8 cellular contexts compared by ENCODE assay signal in the genomic region with DNA sequence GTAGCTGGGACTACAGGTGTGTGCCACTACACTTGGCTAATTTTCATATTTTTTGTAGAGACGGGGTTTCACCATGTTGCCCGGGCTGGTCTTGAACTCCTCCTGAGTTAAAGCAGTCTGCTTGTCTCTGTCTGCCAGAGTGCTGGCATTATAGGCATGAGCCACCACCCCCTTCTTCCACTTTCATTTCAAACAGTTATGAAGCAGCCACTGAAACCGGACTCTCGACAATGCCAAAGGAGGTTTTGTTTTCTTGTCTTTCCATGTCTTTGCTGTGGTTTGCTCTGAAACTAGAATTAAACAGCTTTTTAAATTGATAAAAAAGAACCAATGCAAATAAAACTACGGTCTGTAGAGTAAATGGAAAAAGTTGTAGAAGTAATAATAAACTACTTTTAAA. TPM values are rescaled to one million over a fixed set of nuclear protein-coding genes. Genes with fewer than 3 reads are reported as not detected.
DNase-seq lines count a peak whose midpoint lies in the region; ATAC-seq, FAIRE-seq and TF ChIP-seq lines count a peak whose summit lies in the region.

No MANE protein-coding gene starts in this region.

- TF ChIP-seq POLR2A in GM12878 (IDR thresholded peaks at IDR 0.05; ENCODE audit: low read depth, low read length), result no peak

- BruUV-seq in GM12878 (replicated peaks; lab: Mats Ljungman, UMichigan), result no TSS peak

- no peaks in the 10 kb centered on the region for H3K9me3 ChIP-seq in CD4-positive, alpha-beta T cell (ENCODE audit: control insufficient read depth, low read length)
- H3K9me3 ChIP-seq in GM12878 (replicated peaks; ENCODE audit: control insufficient read depth, insufficient read depth, low read length), result no peaks in the 10 kb centered on the region

- H3K9ac ChIP-seq in GM12878 (ENCODE audit: control insufficient read depth, insufficient read depth, low read length), result no peak overlapping the region

- H3K36me3 Mint-ChIP-seq in CD4-positive, alpha-beta T cell (ENCODE audit: low read depth), result peaks cover 56% of the 10 kb centered on the region

- no peaks in the 10 kb centered on the region for H3K27me3 ChIP-seq in CD4-positive, alpha-beta T cell (ENCODE audit: control insufficient read depth, insufficient read depth, low read length)
- H3K27me3 ChIP-seq in GM12878 (replicated peaks in 1 of 2; ENCODE audit: control insufficient read depth in 2 of 2, insufficient read depth in 2 of 2, low read length in 1 of 2), result no peaks in the 10 kb centered on the region

- peak overlapping the region; percentile 52 for H3K27ac Mint-ChIP-seq in CD4-positive, alpha-beta T cell
- H3K27ac Mint-ChIP-seq in stimulated activated naive CD8-positive, alpha-beta T cell treated with anti-CD3 and anti-CD28 coated beads, Interleukin-15, amount 100 ng/mL, for 72 hours, result peak overlapping the region; percentile 21 to 57

- no peaks in the 10 kb centered on the region for H3K27me3 Mint-ChIP-seq in CD4-positive, alpha-beta T cell
- H3K27me3 Mint-ChIP-seq in stimulated activated naive CD8-positive, alpha-beta T cell treated with anti-CD3 and anti-CD28 coated beads, Interleukin-15, amount 100 ng/mL, for 72 hours, result no peaks in the 10 kb centered on the region

- H3K4me2 ChIP-seq in GM12878 (ENCODE audit: control insufficient read depth, insufficient read depth), result peak overlapping the region; percentile 72

- TF ChIP-seq CTCF in CD4-positive, alpha-beta T cell (IDR thresholded peaks at IDR 0.05), result no peak
- TF ChIP-seq CTCF in GM20000 (IDR thresholded peaks at IDR 0.05; ENCODE audit: extremely low read depth, missing control alignments) (no peak), GM12878 (IDR thresholded peaks at IDR 0.05 in 2 of 3, conservative IDR thresholded peaks at IDR 0.05 in 1 of 3; ENCODE audit: control insufficient read depth in 2 of 3, extremely low read depth in 1 of 3, insufficient read depth in 1 of 3, low read depth in 3 of 3, low read length in 3 of 3) (no peak)

- peak in 1 of 2 experiments; percentile 16; a peak in 1 of 4 replicates for TF ChIP-seq EP300 in GM12878 (IDR thresholded peaks at IDR 0.05; ENCODE audit: borderline replicate concordance in 1 of 2, control insufficient read depth in 1 of 2, low read depth in 2 of 2, low read length in 2 of 2)

- intact Hi-C loops in CD4-positive, alpha-beta T cell (cut with DNase I, micrococcal nuclease), result loop anchor here in 1 of 2 experiments (2.0 kb wide), 1 partner anchor 28 kb away; no protein-coding TSS in a partner anchor
- intact Hi-C loops in GM12878 (cut with micrococcal nuclease; ENCODE audit: unreplicated experiment), result no loop called here

- H2AFZ ChIP-seq in GM12878 (ENCODE audit: control insufficient read depth, low read depth, low read length), result no peak overlapping the region

- peak overlapping the region; percentile 35 for H3K27ac ChIP-seq in CD4-positive, alpha-beta T cell (ENCODE audit: low read depth, low read length)
- H3K27ac ChIP-seq in GM12878 (ENCODE audit: control insufficient read depth, insufficient read depth), result peak overlapping the region; percentile 35
- H3K27ac ChIP-seq in substantia nigra (ENCODE audit: low read depth, low read length, poor library complexity, severe bottlenecking), result no peak overlapping the region

- CTCF ChIA-PET in CD4-positive, alpha-beta T cell (lab: Charles Lee), result no interaction called here
- CTCF ChIA-PET in GM12878 (lab: Yijun Ruan, JAX), result interaction anchor here (1.0 kb wide), 1 partner anchor 11 kb away, joined by 4 read pairs; no protein-coding TSS in a partner anchor

- H3K4me3 ChIP-seq in GM12878, result peak overlapping the region; percentile 54; the same call in 1 of the 2 replicates

- 4% methylated on average over 5 of the region's 5 CpGs for WGBS in GM12878 (ENCODE audit: insufficient coverage, insufficient replicate concordance, low lambda C conversion rate, missing lambda C conversion rate)

- in situ Hi-C loops in GM12878 (cut with MboI), result no loop called here

- peaks cover 90% of the 10 kb centered on the region for H3K79me2 ChIP-seq in GM12878 (ENCODE audit: control insufficient read depth, insufficient read depth, low read length)

- H4K20me1 ChIP-seq in GM12878 (ENCODE audit: control insufficient read depth, insufficient read depth), result 0 out of 2 replicates have a peak, but pooled peaks cover 3% of the 10 kb centered on the region

- POLR2A ChIA-PET in CD4-positive, alpha-beta T cell (lab: Charles Lee), result interaction anchor here (0.6 to 2.2 kb wide), 6 partner anchors 9 to 276 kb away, joined by 3 to 9 read pairs (median 4); a partner anchor contains a TSS
- POLR2A ChIA-PET in GM12878 (lab: Charles Lee), result interaction anchor here (0.7 to 2.3 kb wide), 3 partner anchors 12 to 239 kb away, joined by 3 to 12 read pairs (median 4); no protein-coding TSS in a partner anchor

- TF ChIP-seq RAD21 in GM12878 (IDR thresholded peaks at IDR 0.05; ENCODE audit: insufficient read depth, low read depth, low read length), result no peak

- H3K9me3 Mint-ChIP-seq in CD4-positive, alpha-beta T cell, result no peaks in the 10 kb centered on the region
- H3K9me3 Mint-ChIP-seq in stimulated activated naive CD8-positive, alpha-beta T cell treated with anti-CD3 and anti-CD28 coated beads, Interleukin-15, amount 100 ng/mL, for 72 hours, result no peaks in the 10 kb centered on the region

- peak; percentile 72 for FAIRE-seq in GM12878 (lab: Jason Lieb, UNC)

- peak in 1 of 10 experiments; percentile 17 for DNase-seq in CD4-positive, alpha-beta T cell
- peak; percentile 48 for DNase-seq in GM20000 (ENCODE audit: low spot score)
- peak; percentile 72 for DNase-seq in GM12878 (ENCODE audit: low read depth, low spot score)
- peak; percentile 61 to 79 for DNase-seq in stimulated activated naive CD8-positive, alpha-beta T cell treated with anti-CD3 and anti-CD28 coated beads, Interleukin-15, amount 100 ng/mL, for 72 hours
- DNase-seq in DMS 273 (lab: John Stamatoyannopoulos, UW; ENCODE audit: unreplicated experiment), result no peak
- no peak for DNase-seq in SKM-1 treated with dmso at 0.1 percent for 144 hours (lab: John Stamatoyannopoulos, UW; ENCODE audit: unreplicated experiment)
- DNase-seq in substantia nigra (lab: John Stamatoyannopoulos, UW), result no peak

- peak; percentile 55 for ATAC-seq in CD4-positive, alpha-beta T cell (ENCODE audit: poor library complexity)
- ATAC-seq in HG03469 (IDR thresholded peaks at IDR 0.05; ENCODE audit: unreplicated experiment), result peak; percentile 77
- ATAC-seq in GM12878, result peak; percentile 91
- ATAC-seq in stimulated activated naive CD8-positive, alpha-beta T cell treated with anti-CD3 and anti-CD28 coated beads, Interleukin-15, amount 100 ng/mL, for 72 hours, result peak; percentile 98

- H3K4me1 ChIP-seq in GM12878 (ENCODE audit: control insufficient read depth, insufficient read depth, low read length), result peaks cover 17% of the 10 kb centered on the region; the same call in 1 of the 2 replicates

- no peaks in the 10 kb centered on the region; a peak in 1 of 4 replicates for H3K36me3 ChIP-seq in GM12878 (ENCODE audit: control insufficient read depth in 2 of 2, insufficient read depth in 2 of 2, low read length in 1 of 2)

- peaks cover 93% of the 10 kb centered on the region for H3K4me1 Mint-ChIP-seq in CD4-positive, alpha-beta T cell (ENCODE audit: low read depth)
- peaks cover 94% of the 10 kb centered on the region for H3K4me1 Mint-ChIP-seq in stimulated activated naive CD8-positive, alpha-beta T cell treated with anti-CD3 and anti-CD28 coated beads, Interleukin-15, amount 100 ng/mL, for 72 hours

- RAD21 ChIA-PET in GM12878 (lab: Charles Lee; ENCODE audit: unreplicated experiment), result interaction anchor here (0.7 to 2.4 kb wide), 8 partner anchors 8 to 282 kb away, joined by 3 to 8 read pairs (median 4); a partner anchor contains a TSS

- H3K4me3 Mint-ChIP-seq in CD4-positive, alpha-beta T cell, result peak overlapping the region; percentile 76
- peak overlapping the region; percentile 61 to 71 for H3K4me3 Mint-ChIP-seq in stimulated activated naive CD8-positive, alpha-beta T cell treated with anti-CD3 and anti-CD28 coated beads, Interleukin-15, amount 100 ng/mL, for 72 hours

- SMC1A ChIA-PET in GM12878 (lab: Charles Lee; ENCODE audit: uncharacterized antibody, unreplicated experiment), result interaction anchor here (0.6 to 3.3 kb wide), 13 partner anchors 14 to 651 kb away, joined by 3 to 26 read pairs (median 3); no protein-coding TSS in a partner anchor

RNA-seq across cellular contexts. Expression of a gene that starts 30.4 kb away (rescaled TPM):
- 100 to 1,000 TPM; 256 to 261 TPM for total RNA-seq in CD4-positive, alpha-beta T cell
- total RNA-seq in GM12878 (2013; cell fraction: nucleolus; rRNA removed), result 248 and 255 TPM in 2 replicates
- total RNA-seq in GM12878 (2014; rRNA removed) (113 and 117 TPM in 2 replicates), GM12878 (2014; rRNA removed; fragmentation: Illumina TruSeq; extraction: Trizol) (121 and 125 TPM in 2 replicates), GM12878 (2021) (105 and 115 TPM in 2 replicates)
- polyA plus RNA-seq in GM12878 (2011; ENCODE audit: low read depth), result 52.6 TPM
- polyA plus RNA-seq in GM12878 (2011; rRNA removed) (203 and 292 TPM in 2 replicates), GM12878 (2014; fragmentation: Illumina TruSeq; extraction: Trizol) (201 and 225 TPM in 2 replicates), GM12878 (2014; fragmentation: Nextera tagmentation; extraction: Ambion mirVana) (10 to 100 TPM; 88.9 to 95.0 TPM), GM12878 (2014; rRNA removed) (121 and 129 TPM in 2 replicates), GM12878 (2016; fragmentation: Nextera tagmentation; extraction: Ambion mirVana) (100 to 1,000 TPM; 208 to 219 TPM)
- 80.2 and 93.0 TPM in 2 replicates for polyA plus RNA-seq in GM12878 (2011; cell fraction: cytosol; rRNA removed)
- polyA plus RNA-seq in GM12878 (2011; cell fraction: nucleus; rRNA removed), result 61.6 and 84.0 TPM in 2 replicates
- 86.1 and 107 TPM in 2 replicates for polyA plus RNA-seq in GM12878 (2012)
- polyA minus RNA-seq in GM12878 (2011; rRNA and poly(A)+ RNA removed), result 53.3 and 76.7 TPM in 2 replicates
- 30.6 and 58.6 TPM in 2 replicates for polyA minus RNA-seq in GM12878 (2011; cell fraction: cytosol; rRNA and poly(A)+ RNA removed)
- 33.7 and 63.2 TPM in 2 replicates for polyA minus RNA-seq in GM12878 (2011; cell fraction: nucleus; rRNA and poly(A)+ RNA removed)

RNA-seq across cellular contexts. Expression of a gene that starts 45.6 kb away (rescaled TPM):
- 10 to 100 TPM; 37.2 to 38.7 TPM for total RNA-seq in CD4-positive, alpha-beta T cell
- 244 and 271 TPM in 2 replicates for total RNA-seq in GM12878 (2013; cell fraction: nucleolus; rRNA removed)
- total RNA-seq in GM12878 (2014; rRNA removed) (73.5 and 92.4 TPM in 2 replicates), GM12878 (2014; rRNA removed; fragmentation: Illumina TruSeq; extraction: Trizol) (99.5 and 101 TPM in 2 replicates), GM12878 (2021) (73.1 and 73.4 TPM in 2 replicates)
- 42.7 TPM for polyA plus RNA-seq in GM12878 (2011; ENCODE audit: low read depth)
- polyA plus RNA-seq in GM12878 (2011; rRNA removed) (109 and 186 TPM in 2 replicates), GM12878 (2014; fragmentation: Illumina TruSeq; extraction: Trizol) (111 and 147 TPM in 2 replicates), GM12878 (2014; fragmentation: Nextera tagmentation; extraction: Ambion mirVana) (10 to 100 TPM; 79.4 to 85.2 TPM), GM12878 (2014; rRNA removed) (71.9 and 78.6 TPM in 2 replicates), GM12878 (2016; fragmentation: Nextera tagmentation; extraction: Ambion mirVana) (100 to 1,000 TPM; 120 to 132 TPM)
- polyA plus RNA-seq in GM12878 (2011; cell fraction: cytosol; rRNA removed), result 49.6 and 70.3 TPM in 2 replicates
- polyA plus RNA-seq in GM12878 (2011; cell fraction: nucleus; rRNA removed), result 79.8 and 123 TPM in 2 replicates
- 37.0 and 41.6 TPM in 2 replicates for polyA plus RNA-seq in GM12878 (2012)
- 57.7 and 77.1 TPM in 2 replicates for polyA minus RNA-seq in GM12878 (2011; rRNA and poly(A)+ RNA removed)
- polyA minus RNA-seq in GM12878 (2011; cell fraction: cytosol; rRNA and poly(A)+ RNA removed), result 43.7 and 51.8 TPM in 2 replicates
- 28.8 and 52.0 TPM in 2 replicates for polyA minus RNA-seq in GM12878 (2011; cell fraction: nucleus; rRNA and poly(A)+ RNA removed)

Comparison
In these comparisons a context has a peak if more than half of its experiments do, and no peak if none do; other contexts are left out.
1. DNase-seq: peak in GM20000 (single experiment), GM12878 (single experiment) and stimulated activated naive CD8-positive, alpha-beta T cell treated with anti-CD3 and anti-CD28 coated beads, Interleukin-15, amount 100 ng/mL, for 72 hours (2 of 2); none in DMS 273 (single experiment), SKM-1 treated with dmso at 0.1 percent for 144 hours (single experiment) and substantia nigra (0 of 49).
2. Peak in every context shown above with its lines, with median percentiles within 50 percentile points of each other: ATAC-seq.